In the genomic region with DNA sequence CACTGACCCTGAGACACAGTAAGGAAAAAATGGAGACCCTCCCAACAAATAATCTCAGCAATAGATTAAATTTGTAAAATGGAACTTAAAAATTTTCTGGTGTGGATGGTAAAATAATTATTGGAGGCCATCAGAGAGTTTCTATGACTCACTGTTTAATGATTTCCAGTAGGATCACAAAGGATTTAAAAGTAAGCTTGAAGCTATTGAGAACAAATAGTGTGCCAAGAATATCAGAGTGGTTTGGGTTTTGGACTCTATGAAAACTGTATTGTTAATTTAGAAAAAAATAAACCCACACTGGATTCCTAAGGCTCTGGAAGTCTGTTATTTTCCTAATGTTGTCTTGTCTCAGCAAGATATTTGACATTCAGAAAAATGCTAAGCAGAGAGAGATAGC, we compare ENCODE assay signal across 25 cellular contexts.
DNase-seq lines count a peak whose midpoint lies in the region; ATAC-seq and TF ChIP-seq lines count a peak whose summit lies in the region.
"Had no signal": no experiment of that assay in that cellular context is flagged by ENCODE, and none has a peak within 500 bp of the region (broad histone marks: within the 10 kb centered on the region; RNA-seq: fewer than 3 reads in every experiment).

No MANE protein-coding gene starts in this region.

- ATAC-seq in SK-N-SH treated with all-trans-retinoic acid at 6 μM for 48 hours: no peak
- no peak for ATAC-seq in mucosa of descending colon
- ATAC-seq: natural killer cell had no signal

- H4K91ac ChIP-seq in mesenchymal stem cell (ENCODE audit: low read length): no peak overlapping the region

- no peak overlapping the region for H3K18ac ChIP-seq in mesenchymal stem cell (ENCODE audit: low read depth in 1 of 2, low read length in 2 of 2)

- H3K14ac ChIP-seq in mesenchymal stem cell (ENCODE audit: low read length in 2 of 2): no peak overlapping the region

- no peak overlapping the region for H3K4ac ChIP-seq in mesenchymal stem cell (ENCODE audit: low read depth in 1 of 2, low read length in 2 of 2)

- H2BK12ac ChIP-seq in mesenchymal stem cell (ENCODE audit: low read length in 2 of 2): no peak overlapping the region

- no peak overlapping the region for H3K23ac ChIP-seq in mesenchymal stem cell (ENCODE audit: low read length in 2 of 2)

- no peak overlapping the region for H2AK5ac ChIP-seq in mesenchymal stem cell (ENCODE audit: low read length, severe bottlenecking)

- H2BK15ac ChIP-seq in mesenchymal stem cell (ENCODE audit: low read depth, poor library complexity, severe bottlenecking): no peak overlapping the region

- peaks cover 1% of the 10 kb centered on the region for H3K4me1 ChIP-seq in mesenchymal stem cell (ENCODE audit: control insufficient read depth, insufficient read depth, low read depth, low read length)
- H3K4me1 ChIP-seq in mucosa of descending colon (ENCODE audit: low read depth): no peaks in the 10 kb centered on the region
- H3K4me1 ChIP-seq: Peyer's patch had no signal

- peak overlapping the region; percentile 76 for H3K27ac ChIP-seq in mesenchymal stem cell (ENCODE audit: low read length, poor library complexity, severe bottlenecking)
- H3K27ac ChIP-seq: C4-2B, Peyer's patch had no signal

- no peak overlapping the region for H2BK120ac ChIP-seq in mesenchymal stem cell (ENCODE audit: low read depth, low read length)

- H3K36me3 ChIP-seq in mesenchymal stem cell (ENCODE audit: control insufficient read depth in 1 of 2, insufficient read depth in 2 of 2, low read depth in 1 of 2, low read length in 2 of 2): no peaks in the 10 kb centered on the region
- no peaks in the 10 kb centered on the region for H3K36me3 ChIP-seq in mucosa of descending colon (ENCODE audit: low read depth)
- H3K36me3 ChIP-seq: Peyer's patch had no signal

- DNase-seq in AG20443 (ENCODE audit: low spot score) (peak; percentile 49), astrocyte of the hippocampus (ENCODE audit: low read depth, low spot score) (peak; percentile 53), mesenchymal stem cell (no peak), stromal cell of bone marrow (ENCODE audit: low read depth) (peak; percentile 59), mucosa of descending colon (no peak), DMS79 treated with DMSO at 0.1 percent for 48 hours (lab: John Stamatoyannopoulos, UW) (no peak)
- DNase-seq: activated T-cell treated with anti-CD3 and anti-CD28 coated beads for 4 hours; amygdala; Caco-2; DMS53; effector CD4-positive, alpha-beta T cell; GDM1; glutamatergic neuron; Kasumi-1; MV-4-11; natural killer cell; NCI-H146; NCI-H748 treated with DMSO at 0.1 percent for 48 hours; Peyer's patch; SIG-M5; small intestine; stimulated activated naive CD4-positive, alpha-beta T cell treated with Interleukin-2 at 50 U/mL for 16 hours; T-helper 9 cell had no signal

- H3K4me3 ChIP-seq in mesenchymal stem cell (ENCODE audit: insufficient read depth in 1 of 2, low read depth in 1 of 2, low read length in 2 of 2) (no peak overlapping the region), mucosa of descending colon (no peak overlapping the region)
- H3K4me3 ChIP-seq: Peyer's patch had no signal

- intact Hi-C loops in mucosa of descending colon (cut with DNase I, micrococcal nuclease): no loop called here

- H3K4me2 ChIP-seq in mesenchymal stem cell (ENCODE audit: low read length, poor library complexity, severe bottlenecking): peak overlapping the region; percentile 24

- H3K9ac ChIP-seq in mesenchymal stem cell (ENCODE audit: low read length): peak overlapping the region; percentile 40

- no peaks in the 10 kb centered on the region for H3K9me3 ChIP-seq in mesenchymal stem cell (ENCODE audit: control insufficient read depth, low read length)
- no peaks in the 10 kb centered on the region for H3K9me3 ChIP-seq in mucosa of descending colon
- H3K9me3 ChIP-seq: Caco-2, Peyer's patch had no signal

- TF ChIP-seq CTCF in mucosa of descending colon (IDR thresholded peaks at IDR 0.05): no peak

- no peaks in the 10 kb centered on the region for H3K27me3 ChIP-seq in mesenchymal stem cell (ENCODE audit: control insufficient read depth in 1 of 2, insufficient read depth in 1 of 2, low read length in 2 of 2)
- H3K27me3 ChIP-seq: Peyer's patch had no signal

- no peaks in the 10 kb centered on the region for H3K79me1 ChIP-seq in mesenchymal stem cell (replicated peaks; ENCODE audit: low read length, poor library complexity, severe bottlenecking)

- no peak overlapping the region for H4K8ac ChIP-seq in mesenchymal stem cell (ENCODE audit: low read length)

- no peak overlapping the region for H2AFZ ChIP-seq in mesenchymal stem cell (ENCODE audit: low read depth, low read length)

- no peak overlapping the region for H2BK5ac ChIP-seq in mesenchymal stem cell (ENCODE audit: low read depth, low read length, poor library complexity, severe bottlenecking)

TF ChIP-seq in SK-N-SH treated with all-trans-retinoic acid at 6 μM for 48 hours, 23 proteins besides CTCF, POLR2A, EP300 and RAD21:
- no peak for TF ChIP-seq CSDC2 (CRISPR knock-in tag; IDR thresholded peaks at IDR 0.05)
- no peak for TF ChIP-seq ARNTL (CRISPR knock-in tag; IDR thresholded peaks at IDR 0.05; ENCODE audit: borderline replicate concordance, low read depth)
- TF ChIP-seq ESRRG (CRISPR knock-in tag; IDR thresholded peaks at IDR 0.05): no peak
- TF ChIP-seq GLIS3 (CRISPR knock-in tag; IDR thresholded peaks at IDR 0.05): no peak
- no peak for TF ChIP-seq RARB (CRISPR knock-in tag; IDR thresholded peaks at IDR 0.05)
- TF ChIP-seq, protein P1, sequence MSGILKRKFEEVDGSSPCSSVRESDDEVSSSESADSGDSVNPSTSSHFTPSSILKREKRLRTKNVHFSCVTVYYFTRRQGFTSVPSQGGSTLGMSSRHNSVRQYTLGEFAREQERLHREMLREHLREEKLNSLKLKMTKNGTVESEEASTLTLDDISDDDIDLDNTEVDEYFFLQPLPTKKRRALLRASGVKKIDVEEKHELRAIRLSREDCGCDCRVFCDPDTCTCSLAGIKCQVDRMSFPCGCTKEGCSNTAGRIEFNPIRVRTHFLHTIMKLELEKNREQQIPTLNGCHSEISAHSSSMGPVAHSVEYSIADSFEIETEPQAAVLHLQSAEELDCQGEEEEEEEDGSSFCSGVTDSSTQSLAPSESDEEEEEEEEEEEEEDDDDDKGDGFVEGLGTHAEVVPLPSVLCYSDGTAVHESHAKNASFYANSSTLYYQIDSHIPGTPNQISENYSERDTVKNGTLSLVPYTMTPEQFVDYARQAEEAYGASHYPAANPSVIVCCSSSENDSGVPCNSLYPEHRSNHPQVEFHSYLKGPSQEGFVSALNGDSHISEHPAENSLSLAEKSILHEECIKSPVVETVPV (CRISPR knock-in tag; IDR thresholded peaks at IDR 0.05): no peak
- TF ChIP-seq, protein P2, sequence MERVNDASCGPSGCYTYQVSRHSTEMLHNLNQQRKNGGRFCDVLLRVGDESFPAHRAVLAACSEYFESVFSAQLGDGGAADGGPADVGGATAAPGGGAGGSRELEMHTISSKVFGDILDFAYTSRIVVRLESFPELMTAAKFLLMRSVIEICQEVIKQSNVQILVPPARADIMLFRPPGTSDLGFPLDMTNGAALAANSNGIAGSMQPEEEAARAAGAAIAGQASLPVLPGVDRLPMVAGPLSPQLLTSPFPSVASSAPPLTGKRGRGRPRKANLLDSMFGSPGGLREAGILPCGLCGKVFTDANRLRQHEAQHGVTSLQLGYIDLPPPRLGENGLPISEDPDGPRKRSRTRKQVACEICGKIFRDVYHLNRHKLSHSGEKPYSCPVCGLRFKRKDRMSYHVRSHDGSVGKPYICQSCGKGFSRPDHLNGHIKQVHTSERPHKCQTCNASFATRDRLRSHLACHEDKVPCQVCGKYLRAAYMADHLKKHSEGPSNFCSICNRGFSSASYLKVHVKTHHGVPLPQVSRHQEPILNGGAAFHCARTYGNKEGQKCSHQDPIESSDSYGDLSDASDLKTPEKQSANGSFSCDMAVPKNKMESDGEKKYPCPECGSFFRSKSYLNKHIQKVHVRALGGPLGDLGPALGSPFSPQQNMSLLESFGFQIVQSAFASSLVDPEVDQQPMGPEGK (CRISPR knock-in tag; IDR thresholded peaks at IDR 0.05; ENCODE audit: borderline replicate concordance): no peak
- TF ChIP-seq ZNF565 (CRISPR knock-in tag; conservative IDR thresholded peaks at IDR 0.05; ENCODE audit: low read depth): no peak
- no peak for TF ChIP-seq PPARA (CRISPR knock-in tag; IDR thresholded peaks at IDR 0.05; ENCODE audit: borderline replicate concordance)
- TF ChIP-seq, protein P3, sequence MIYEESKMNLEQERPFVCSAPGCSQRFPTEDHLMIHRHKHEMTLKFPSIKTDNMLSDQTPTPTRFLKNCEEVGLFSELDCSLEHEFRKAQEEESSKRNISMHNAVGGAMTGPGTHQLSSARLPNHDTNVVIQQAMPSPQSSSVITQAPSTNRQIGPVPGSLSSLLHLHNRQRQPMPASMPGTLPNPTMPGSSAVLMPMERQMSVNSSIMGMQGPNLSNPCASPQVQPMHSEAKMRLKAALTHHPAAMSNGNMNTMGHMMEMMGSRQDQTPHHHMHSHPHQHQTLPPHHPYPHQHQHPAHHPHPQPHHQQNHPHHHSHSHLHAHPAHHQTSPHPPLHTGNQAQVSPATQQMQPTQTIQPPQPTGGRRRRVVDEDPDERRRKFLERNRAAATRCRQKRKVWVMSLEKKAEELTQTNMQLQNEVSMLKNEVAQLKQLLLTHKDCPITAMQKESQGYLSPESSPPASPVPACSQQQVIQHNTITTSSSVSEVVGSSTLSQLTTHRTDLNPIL (CRISPR knock-in tag; IDR thresholded peaks at IDR 0.05; ENCODE audit: low read depth): no peak
- no peak for TF ChIP-seq ISL1 (CRISPR knock-in tag; IDR thresholded peaks at IDR 0.05)
- TF ChIP-seq ZC3H10 (CRISPR knock-in tag; IDR thresholded peaks at IDR 0.05): no peak
- no peak for TF ChIP-seq ZFP3 (CRISPR knock-in tag; IDR thresholded peaks at IDR 0.05)
- no peak for TF ChIP-seq ZNF70 (CRISPR knock-in tag; IDR thresholded peaks at IDR 0.05)
- TF ChIP-seq, protein P4, sequence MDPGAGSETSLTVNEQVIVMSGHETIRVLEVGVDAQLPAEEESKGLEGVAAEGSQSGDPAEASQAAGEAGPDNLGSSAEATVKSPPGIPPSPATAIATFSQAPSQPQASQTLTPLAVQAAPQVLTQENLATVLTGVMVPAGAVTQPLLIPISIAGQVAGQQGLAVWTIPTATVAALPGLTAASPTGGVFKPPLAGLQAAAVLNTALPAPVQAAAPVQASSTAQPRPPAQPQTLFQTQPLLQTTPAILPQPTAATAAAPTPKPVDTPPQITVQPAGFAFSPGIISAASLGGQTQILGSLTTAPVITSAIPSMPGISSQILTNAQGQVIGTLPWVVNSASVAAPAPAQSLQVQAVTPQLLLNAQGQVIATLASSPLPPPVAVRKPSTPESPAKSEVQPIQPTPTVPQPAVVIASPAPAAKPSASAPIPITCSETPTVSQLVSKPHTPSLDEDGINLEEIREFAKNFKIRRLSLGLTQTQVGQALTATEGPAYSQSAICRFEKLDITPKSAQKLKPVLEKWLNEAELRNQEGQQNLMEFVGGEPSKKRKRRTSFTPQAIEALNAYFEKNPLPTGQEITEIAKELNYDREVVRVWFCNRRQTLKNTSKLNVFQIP (CRISPR knock-in tag; IDR thresholded peaks at IDR 0.05; ENCODE audit: borderline replicate concordance, low read depth): no peak

Comparison
In these comparisons a context has a peak if more than half of its experiments do, and no peak if none do; other contexts are left out.
1. DNase-seq: peak in AG20443 (single experiment), astrocyte of the hippocampus (single experiment) and stromal cell of bone marrow (single experiment); none in mesenchymal stem cell (single experiment), mucosa of descending colon (0 of 3) and DMS79 treated with DMSO at 0.1 percent for 48 hours (single experiment).